Comparison of ENCODE assay signal across 24 cellular contexts in genomic region chr16:48574766-48575165, GRCh38. TPM values are rescaled to one million over a fixed set of nuclear protein-coding genes. Genes with fewer than 3 reads are reported as not detected.
A peak's percentile ranks its signal among the peaks of the same experiment; 100 is the strongest.
DNase-seq lines count a peak whose midpoint lies in the region; ATAC-seq and TF ChIP-seq lines count a peak whose summit lies in the region.
"Had no signal": no experiment of that assay in that cellular context is flagged by ENCODE, and none has a peak within 500 bp of the region (broad histone marks: within the 10 kb centered on the region; RNA-seq: fewer than 3 reads in every experiment).

No MANE protein-coding gene starts in this region.

- no peaks in the 10 kb centered on the region for H3K27me3 Mint-ChIP-seq in stimulated activated naive CD8-positive, alpha-beta T cell treated with anti-CD3 and anti-CD28 coated beads, Interleukin-15, Interleukin-2, amounts not matched to agents 100 ng/mL and 50 ng/mL, for 24 hours
- no peaks in the 10 kb centered on the region for H3K27me3 Mint-ChIP-seq in activated T-helper 17 cell treated with anti-CD3 and anti-CD28 coated beads, Interleukin-2, amount 50 U/mL, for 72 hours
- H3K27me3 Mint-ChIP-seq in effector memory CD8-positive, alpha-beta T cell, result no peaks in the 10 kb centered on the region
- H3K27me3 Mint-ChIP-seq: activated CD4-positive, alpha-beta memory T cell treated with anti-CD3 and anti-CD28 coated beads for 36 hours had no signal

- H3K36me3 Mint-ChIP-seq in stimulated activated naive CD8-positive, alpha-beta T cell treated with anti-CD3 and anti-CD28 coated beads, Interleukin-15, Interleukin-2, amounts not matched to agents 100 ng/mL and 50 ng/mL, for 24 hours (ENCODE audit: low read depth), result peaks cover 34% of the 10 kb centered on the region
- peaks cover 13% of the 10 kb centered on the region for H3K36me3 Mint-ChIP-seq in activated T-helper 17 cell treated with anti-CD3 and anti-CD28 coated beads, Interleukin-2, amount 50 U/mL, for 72 hours (ENCODE audit: low read depth)
- H3K36me3 Mint-ChIP-seq in effector memory CD8-positive, alpha-beta T cell (ENCODE audit: insufficient read depth), result peaks cover 14% of the 10 kb centered on the region
- H3K36me3 Mint-ChIP-seq: natural killer cell had no signal

- peaks cover 16% of the 10 kb centered on the region for H3K9me3 Mint-ChIP-seq in stimulated activated naive CD8-positive, alpha-beta T cell treated with anti-CD3 and anti-CD28 coated beads, Interleukin-15, Interleukin-2, amounts not matched to agents 100 ng/mL and 50 ng/mL, for 24 hours
- H3K9me3 Mint-ChIP-seq in activated T-helper 17 cell treated with anti-CD3 and anti-CD28 coated beads, Interleukin-2, amount 50 U/mL, for 72 hours, result no peaks in the 10 kb centered on the region
- peaks cover 0 to 7% of the 10 kb centered on the region in 2 donors for H3K9me3 Mint-ChIP-seq in effector memory CD8-positive, alpha-beta T cell
- H3K9me3 Mint-ChIP-seq: natural killer cell had no signal

- no peaks in the 10 kb centered on the region for H3K36me3 ChIP-seq in left lung
- H3K36me3 ChIP-seq: upper lobe of right lung had no signal

- H3K4me1 ChIP-seq in left lung, result peaks cover 19 to 81% of the 10 kb centered on the region in 2 donors

- H3K4me3 Mint-ChIP-seq in stimulated activated naive CD8-positive, alpha-beta T cell treated with anti-CD3 and anti-CD28 coated beads, Interleukin-15, Interleukin-2, amounts not matched to agents 100 ng/mL and 50 ng/mL, for 24 hours, result no peak overlapping the region
- H3K4me3 Mint-ChIP-seq in activated T-helper 17 cell treated with anti-CD3 and anti-CD28 coated beads, Interleukin-2, amount 50 U/mL, for 72 hours, result no peak overlapping the region
- H3K4me3 Mint-ChIP-seq in effector memory CD8-positive, alpha-beta T cell, result peak overlapping the region in 1 of 2 donors; percentile 8
- H3K4me3 Mint-ChIP-seq: activated CD4-positive, alpha-beta memory T cell treated with anti-CD3 and anti-CD28 coated beads for 36 hours; CD14-positive monocyte; natural killer cell had no signal

- peak overlapping the region in 1 of 2 donors; percentile 19 for H3K27ac ChIP-seq in left lung
- H3K27ac ChIP-seq: upper lobe of right lung had no signal

- ATAC-seq in stimulated activated naive CD8-positive, alpha-beta T cell treated with anti-CD3 and anti-CD28 coated beads, Interleukin-15, Interleukin-2, amounts not matched to agents 100 U/mL and 50 U/mL, for 24 hours, result no peak
- no peak for ATAC-seq in activated T-helper 17 cell treated with anti-CD3 and anti-CD28 coated beads, Interleukin-2, amount 50 U/mL, for 72 hours (replicated peaks)
- ATAC-seq in left lung (peak; percentile 44), GM21529 (IDR thresholded peaks at IDR 0.05; ENCODE audit: unreplicated experiment) (no peak)
- no peak for ATAC-seq in effector memory CD8-positive, alpha-beta T cell (replicated peaks)
- ATAC-seq: natural killer cell had no signal

- H3K27ac Mint-ChIP-seq in stimulated activated naive CD8-positive, alpha-beta T cell treated with anti-CD3 and anti-CD28 coated beads, Interleukin-15, Interleukin-2, amounts not matched to agents 100 ng/mL and 50 ng/mL, for 24 hours, result peak overlapping the region; percentile 56
- H3K27ac Mint-ChIP-seq in activated T-helper 17 cell treated with anti-CD3 and anti-CD28 coated beads, Interleukin-2, amount 50 U/mL, for 72 hours, result peak overlapping the region; percentile 45
- H3K27ac Mint-ChIP-seq in effector memory CD8-positive, alpha-beta T cell, result no peak overlapping the region
- H3K27ac Mint-ChIP-seq: activated CD4-positive, alpha-beta memory T cell treated with anti-CD3 and anti-CD28 coated beads for 36 hours had no signal

- peaks cover 0 to 6% of the 10 kb centered on the region in 2 donors for H3K9me3 ChIP-seq in left lung
- H3K9me3 ChIP-seq: upper lobe of right lung had no signal

- no peaks in the 10 kb centered on the region for H3K27me3 ChIP-seq in left lung
- H3K27me3 ChIP-seq: upper lobe of right lung had no signal

- peaks cover 93% of the 10 kb centered on the region for H3K4me1 Mint-ChIP-seq in stimulated activated naive CD8-positive, alpha-beta T cell treated with anti-CD3 and anti-CD28 coated beads, Interleukin-15, Interleukin-2, amounts not matched to agents 100 ng/mL and 50 ng/mL, for 24 hours (ENCODE audit: low read depth)
- H3K4me1 Mint-ChIP-seq in activated T-helper 17 cell treated with anti-CD3 and anti-CD28 coated beads, Interleukin-2, amount 50 U/mL, for 72 hours, result peaks cover 33% of the 10 kb centered on the region
- H3K4me1 Mint-ChIP-seq in effector memory CD8-positive, alpha-beta T cell (ENCODE audit: low read depth in 2 of 2), result peaks cover 39 to 71% of the 10 kb centered on the region in 2 donors

- DNase-seq in stimulated activated naive CD8-positive, alpha-beta T cell treated with anti-CD3 and anti-CD28 coated beads, Interleukin-15, Interleukin-2, amounts not matched to agents 100 U/mL and 50 U/mL, for 24 hours, result no peak
- DNase-seq in left lung (no peak), pons (ENCODE audit: low spot score) (no peak)
- no peak for DNase-seq in effector memory CD8-positive, alpha-beta T cell
- DNase-seq: activated CD4-positive, alpha-beta memory T cell treated with anti-CD3 and anti-CD28 coated beads for 36 hours; activated CD8-positive, alpha-beta memory T cell treated with anti-CD3 and anti-CD28 coated beads, Interleukin-2, amount 50 U/mL, for 4 hours; activated gamma-delta T cell; DND-41; effector CD8-positive, alpha-beta T cell; foreskin melanocyte; left cardiac atrium; natural killer cell; NCI-H1105; NCI-H187 treated with DMSO at 0.1 percent for 48 hours; NCI-H2171 treated with DMSO at 0.1 percent for 48 hours; NCI-H510A treated with DMSO at 0.1 percent for 48 hours; SHP77 treated with DMSO at 0.1 percent for 48 hours; stimulated activated CD4-positive, alpha-beta T cell treated with anti-CD3 and anti-CD28 coated beads, Interleukin-2, amount 100 ng/mL, for 48 hours; substantia nigra; upper lobe of right lung had no signal

- no peak overlapping the region for H3K4me3 ChIP-seq in left lung
- H3K4me3 ChIP-seq: upper lobe of right lung had no signal

- no peak for TF ChIP-seq CTCF in left lung (IDR thresholded peaks at IDR 0.05)

- intact Hi-C loops in left lung (cut with DNase I), result no loop called here

RNA-seq across cellular contexts. Expression of gene N4BP1, which starts 35.2 kb away (rescaled TPM):
- 10 to 100 TPM; 48.1 to 56.8 TPM for total RNA-seq in activated T-helper 17 cell treated with anti-CD3 and anti-CD28 coated beads, Interleukin-2, amount 50 U/mL, for 72 hours
- 10 to 100 TPM; 41.0 to 54.6 TPM for total RNA-seq in left lung

Comparison
In these comparisons a context has a peak if more than half of its experiments do, and no peak if none do; other contexts are left out.
1. H3K27ac Mint-ChIP-seq: peak in stimulated activated naive CD8-positive, alpha-beta T cell treated with anti-CD3 and anti-CD28 coated beads, Interleukin-15, Interleukin-2, amounts not matched to agents 100 ng/mL and 50 ng/mL, for 24 hours (single experiment) and activated T-helper 17 cell treated with anti-CD3 and anti-CD28 coated beads, Interleukin-2, amount 50 U/mL, for 72 hours (single experiment); none in effector memory CD8-positive, alpha-beta T cell (0 of 2).